In genomic region chr7:4734587-4735365, GRCh38 we compare ENCODE assay signal across 15 cellular contexts. TPM values are rescaled to one million over a fixed set of nuclear protein-coding genes. Genes with fewer than 3 reads are reported as not detected.
A peak's percentile ranks its signal among the peaks of the same experiment; 100 is the strongest.
DNase-seq lines count a peak whose midpoint lies in the region; ATAC-seq lines count a peak whose summit lies in the region.
"Had no signal": no experiment of that assay in that cellular context is flagged by ENCODE, and none has a peak within 500 bp of the region (broad histone marks: within the 10 kb centered on the region; RNA-seq: fewer than 3 reads in every experiment).

No MANE protein-coding gene starts in this region.

- H3K36me3 Mint-ChIP-seq in activated T-helper 17 cell treated with anti-CD3 and anti-CD28 coated beads, Interleukin-2, amount 50 U/mL, for 72 hours (ENCODE audit: low read depth), result peaks cover 11% of the 10 kb centered on the region

- H3K27me3 ChIP-seq in BLaER1 treated with 17β-estradiol and CSF1 and Interleukin-3, amounts not matched to agents 10 nM and 100 nM, result no peaks in the 10 kb centered on the region
- H3K27me3 ChIP-seq: neutrophil, spleen, suprapubic skin had no signal

- H3K27ac ChIP-seq in BLaER1 treated with 17β-estradiol and CSF1 and Interleukin-3, amounts not matched to agents 10 nM and 100 nM, result peak overlapping the region in 8 of 11 experiments; percentile 53 to 88 (median 76); a peak in 16 of 22 replicates
- H3K27ac ChIP-seq: neutrophil, suprapubic skin had no signal

- ATAC-seq in activated T-helper 17 cell treated with anti-CD3 and anti-CD28 coated beads, Interleukin-2, amount 50 U/mL, for 72 hours (replicated peaks), result no peak
- ATAC-seq in left cardiac atrium (peak; percentile 38 to 42), GM19463 (IDR thresholded peaks at IDR 0.05; ENCODE audit: unreplicated experiment) (no peak), GM18861 (IDR thresholded peaks at IDR 0.05; ENCODE audit: unreplicated experiment) (no peak)
- ATAC-seq: HCT116, K562 had no signal

- H3K4me2 ChIP-seq in BLaER1 treated with 17β-estradiol and CSF1 and Interleukin-3, amounts not matched to agents 10 nM and 100 nM, result peak overlapping the region; percentile 73 to 96 (median 88)

- H4K20me1 ChIP-seq in BLaER1 treated with 17β-estradiol and CSF1 and Interleukin-3, amounts not matched to agents 10 nM and 100 nM, result peaks cover 62 to 99% (median 74%) of the 10 kb centered on the region in 11 experiments

- no peak overlapping the region for H3K4me3 ChIP-seq in BLaER1 treated with 17β-estradiol and CSF1 and Interleukin-3, amounts not matched to agents 10 nM and 100 nM
- H3K4me3 ChIP-seq: K562, spleen, suprapubic skin had no signal

- no peak for DNase-seq in left cardiac atrium
- DNase-seq in posterior cingulate gyrus, result peak in 7 of 10 donors; percentile 43 to 94 (median 68)
- no peak for DNase-seq in NCI-H187 (lab: John Stamatoyannopoulos, UW)
- no peak for DNase-seq in DMS53 (lab: John Stamatoyannopoulos, UW)
- DNase-seq: aorta, NCI-H446, spleen had no signal

- no peaks in the 10 kb centered on the region for H3K27me3 Mint-ChIP-seq in activated T-helper 17 cell treated with anti-CD3 and anti-CD28 coated beads, Interleukin-2, amount 50 U/mL, for 72 hours

- H3K4me1 Mint-ChIP-seq in activated T-helper 17 cell treated with anti-CD3 and anti-CD28 coated beads, Interleukin-2, amount 50 U/mL, for 72 hours, result peaks cover 27% of the 10 kb centered on the region

- no peaks in the 10 kb centered on the region for H3K9me3 Mint-ChIP-seq in activated T-helper 17 cell treated with anti-CD3 and anti-CD28 coated beads, Interleukin-2, amount 50 U/mL, for 72 hours

- peaks cover 68 to 98% (median 90%) of the 10 kb centered on the region in 10 experiments for H3K4me1 ChIP-seq in BLaER1 treated with 17β-estradiol and CSF1 and Interleukin-3, amounts not matched to agents 10 nM and 100 nM

- H3K27ac Mint-ChIP-seq in activated T-helper 17 cell treated with anti-CD3 and anti-CD28 coated beads, Interleukin-2, amount 50 U/mL, for 72 hours, result peak overlapping the region; percentile 80

- intact Hi-C loops in left cardiac atrium (cut with DNase I) (no loop called here), posterior cingulate gyrus (cut with DNase I) (loop anchor here (5.0 kb wide), 1 partner anchor 92 kb away; no protein-coding TSS in a partner anchor)

- H3K4me3 Mint-ChIP-seq in activated T-helper 17 cell treated with anti-CD3 and anti-CD28 coated beads, Interleukin-2, amount 50 U/mL, for 72 hours, result peak overlapping the region; percentile 24

- H3K9ac ChIP-seq in BLaER1 treated with 17β-estradiol and CSF1 and Interleukin-3, amounts not matched to agents 10 nM and 100 nM, result peak overlapping the region in 8 of 11 experiments; percentile 9 to 75 (median 58); a peak in 13 of 22 replicates

- peaks cover 7 to 50% (median 23%) of the 10 kb centered on the region in 11 experiments; a peak in 14 of 22 replicates for H3K36me3 ChIP-seq in BLaER1 treated with 17β-estradiol and CSF1 and Interleukin-3, amounts not matched to agents 10 nM and 100 nM
- H3K36me3 ChIP-seq: neutrophil had no signal

- peaks cover 0 to 7% (median 0%) of the 10 kb centered on the region in 11 experiments; a peak in 2 of 22 replicates for H3K9me3 ChIP-seq in BLaER1 treated with 17β-estradiol and CSF1 and Interleukin-3, amounts not matched to agents 10 nM and 100 nM (replicated peaks in 1 of 11)
- H3K9me3 ChIP-seq: neutrophil, spleen, suprapubic skin had no signal

RNA-seq across cellular contexts. Expression of gene AP5Z1, which starts 40.6 kb away (rescaled TPM):
- 10 to 100 TPM; 38.7 to 51.9 TPM for total RNA-seq in activated T-helper 17 cell treated with anti-CD3 and anti-CD28 coated beads, Interleukin-2, amount 50 U/mL, for 72 hours
- 10 to 100 TPM; 14.0 to 18.8 TPM for total RNA-seq in left cardiac atrium

RNA-seq across cellular contexts. Expression of gene FOXK1, which starts 52.7 kb away (rescaled TPM):
- 10 to 100 TPM; 32.3 to 32.5 TPM for total RNA-seq in activated T-helper 17 cell treated with anti-CD3 and anti-CD28 coated beads, Interleukin-2, amount 50 U/mL, for 72 hours
- 10 to 100 TPM; 17.5 to 22.1 TPM for total RNA-seq in left cardiac atrium

Comparison
In these comparisons a context has a peak if more than half of its experiments do, and no peak if none do; other contexts are left out.
1. ATAC-seq: peak in left cardiac atrium (2 of 2); none in activated T-helper 17 cell treated with anti-CD3 and anti-CD28 coated beads, Interleukin-2, amount 50 U/mL, for 72 hours (single experiment), GM19463 (single experiment) and GM18861 (single experiment).
2. DNase-seq: peak in posterior cingulate gyrus (7 of 10); none in left cardiac atrium (single experiment), NCI-H187 (0 of 2) and DMS53 (single experiment).